In genomic region chr9:94078086-94078485, GRCh38 we compare ENCODE assay signal across 28 cellular contexts.
"Had no signal": no experiment of that assay in that cellular context is flagged by ENCODE, and none has a peak within 500 bp of the region (broad histone marks: within the 10 kb centered on the region; RNA-seq: fewer than 3 reads in every experiment).

No MANE protein-coding gene starts in this region.

- H3K9ac ChIP-seq: neural progenitor cell, parathyroid adenoma had no signal

- H3K36me3 ChIP-seq: neural progenitor cell, ovary, right lobe of liver, suprapubic skin, transverse colon, upper lobe of right lung, uterus had no signal

- H3K79me2 ChIP-seq: parathyroid adenoma had no signal

- H3K4me2 ChIP-seq: neural progenitor cell had no signal

- H3K9me3 ChIP-seq: ovary, psoas muscle, right lobe of liver, sigmoid colon, suprapubic skin, testis, tibial artery, transverse colon, upper lobe of right lung, uterus had no signal

- H3K4me3 ChIP-seq: neural progenitor cell, ovary, psoas muscle, right lobe of liver, sigmoid colon, suprapubic skin, testis, tibial artery, transverse colon, upper lobe of right lung, uterus had no signal

- FAIRE-seq: small intestine had no signal

- H2AFZ ChIP-seq: neural progenitor cell, parathyroid adenoma had no signal

- H3K27ac ChIP-seq: neural progenitor cell, ovary, parathyroid adenoma, psoas muscle, right lobe of liver, sigmoid colon, suprapubic skin, testis, tibial artery, transverse colon, upper lobe of right lung, uterus had no signal

- ATAC-seq: naive thymus-derived CD8-positive, alpha-beta T cell; natural killer cell treated with Interleukin-12 subunit alpha and Interleukin-12 subunit beta and Interleukin-15 and Interleukin-18, amount 100 ng/mL, for 72 hours; psoas muscle; right cardiac atrium; right lobe of liver; stimulated activated effector memory CD8-positive, alpha-beta T cell treated with anti-CD3 and anti-CD28 coated beads, Interleukin-12 subunit alpha, Interleukin-12 subunit beta, amount 100 ng/mL, for 72 hours; stimulated activated naive B cell treated with anti-CD40 and anti-IgM and Interleukin-4, amounts not matched to agents 10 μg/mL and 1 μg/mL and 100 μg/mL, for 72 hours; stimulated activated naive CD8-positive, alpha-beta T cell treated with anti-CD3 and anti-CD28 coated beads, Interleukin-15, amount 100 ng/mL, for 72 hours; upper lobe of right lung had no signal

- H3K27me3 ChIP-seq: neural progenitor cell, ovary, right lobe of liver, sigmoid colon, suprapubic skin, testis, tibial artery, transverse colon, upper lobe of right lung, uterus had no signal

- DNase-seq: naive thymus-derived CD8-positive, alpha-beta T cell; nephron progenitor cell; occipital lobe; ovary; posterior cingulate gyrus; psoas muscle; right cardiac atrium; right lobe of liver; sigmoid colon; small intestine; stimulated activated CD4-positive, alpha-beta T cell treated with anti-CD3 and anti-CD28 coated beads, Interleukin-15, amount 100 ng/mL, for 24 hours; stimulated activated CD4-positive, alpha-beta T cell treated with anti-CD3 and anti-CD28 coated beads, Interleukin-2, amount 100 ng/mL, for 24 hours; stimulated activated CD4-positive, alpha-beta T cell treated with anti-CD3 and anti-CD28 coated beads, Interleukin-2, amount 100 ng/mL, for 48 hours; stimulated activated CD4-positive, alpha-beta T cell treated with anti-CD3 and anti-CD28 coated beads, Interleukin-4, amount 100 ng/mL, for 24 hours; stimulated activated naive B cell treated with anti-CD40 and anti-IgM and Interleukin-4, amounts not matched to agents 10 μg/mL and 1 μg/mL and 100 μg/mL, for 72 hours; stimulated activated naive CD4-positive, alpha-beta T cell treated with Interleukin-2 at 50 U/mL for 16 hours; stimulated activated naive CD8-positive, alpha-beta T cell treated with anti-CD3 and anti-CD28 coated beads, Interleukin-15, amount 100 ng/mL, for 72 hours; substantia nigra; testis; tibial artery; transverse colon; upper lobe of right lung; uterus had no signal
